27 cellular contexts compared by ENCODE assay signal in the genomic region with DNA sequence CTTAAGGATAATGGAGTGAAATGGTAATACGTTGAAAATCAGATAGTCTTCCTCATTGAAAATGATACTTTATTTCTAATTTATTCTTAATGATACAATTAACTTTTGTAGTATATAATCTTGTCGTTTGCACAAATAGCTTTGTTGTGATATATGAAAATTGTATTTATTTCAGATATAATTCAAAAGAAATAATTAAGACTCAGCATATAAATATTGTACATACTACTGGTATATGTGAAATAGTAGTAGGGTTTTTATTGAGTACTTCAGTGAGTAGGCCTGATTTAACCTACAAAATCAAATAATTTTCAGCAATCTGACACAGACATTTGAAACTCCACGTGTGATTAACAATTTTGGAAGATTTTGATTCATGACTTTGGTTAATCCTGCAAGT.
"Had no signal": no experiment of that assay in that cellular context is flagged by ENCODE, and none has a peak within 500 bp of the region (broad histone marks: within the 10 kb centered on the region; RNA-seq: fewer than 3 reads in every experiment).

No MANE protein-coding gene starts in this region.

- H3K9ac ChIP-seq: parathyroid adenoma had no signal

- H3K27me3 ChIP-seq: esophagus squamous epithelium, neutrophil, right lobe of liver, suprapubic skin, transverse colon, upper lobe of right lung, uterus had no signal

- H3K27ac Mint-ChIP-seq: memory B cell; naive B cell; progenitor cell of endocrine pancreas; stimulated activated naive B cell treated with anti-CD40 and anti-IgM and Interleukin-4, amounts not matched to agents 10 μg/mL and 1 μg/mL and 100 μg/mL, for 72 hours had no signal

- H3K27ac ChIP-seq: esophagus squamous epithelium, lower lobe of right lung, neutrophil, parathyroid adenoma, right lobe of liver, suprapubic skin, transverse colon, upper lobe of right lung, uterus had no signal

- H2AFZ ChIP-seq: parathyroid adenoma had no signal

- H3K4me1 ChIP-seq: uterus had no signal

- H3K9me3 Mint-ChIP-seq: effector memory CD8-positive, alpha-beta T cell; immature natural killer cell; memory B cell; naive B cell; natural killer cell treated with Interleukin-12 subunit alpha and Interleukin-12 subunit beta and Interleukin-15 and Interleukin-18, amount 100 ng/mL, for 72 hours; neural crest cell; stimulated activated naive B cell treated with anti-CD40 and anti-IgM and Interleukin-4, amounts not matched to agents 10 μg/mL and 1 μg/mL and 100 μg/mL, for 72 hours; stimulated activated naive CD8-positive, alpha-beta T cell treated with anti-CD3 and anti-CD28 coated beads, Interleukin-15, amount 100 ng/mL, for 72 hours had no signal

- H3K36me3 ChIP-seq: uterus had no signal

- ATAC-seq: effector memory CD8-positive, alpha-beta T cell; left ventricle myocardium superior; mucosa of descending colon; natural killer cell treated with Interleukin-12 subunit alpha and Interleukin-12 subunit beta and Interleukin-15 and Interleukin-18, amount 100 ng/mL, for 72 hours; right lobe of liver; stimulated activated naive B cell treated with anti-CD40 and anti-IgM and Interleukin-4, amounts not matched to agents 10 μg/mL and 1 μg/mL and 100 μg/mL, for 72 hours; stimulated activated naive CD8-positive, alpha-beta T cell treated with anti-CD3 and anti-CD28 coated beads, Interleukin-15, amount 100 ng/mL, for 72 hours; upper lobe of right lung had no signal

- H3K4me3 Mint-ChIP-seq: effector memory CD8-positive, alpha-beta T cell; immature natural killer cell; memory B cell; naive B cell; natural killer cell treated with Interleukin-12 subunit alpha and Interleukin-12 subunit beta and Interleukin-15 and Interleukin-18, amount 100 ng/mL, for 72 hours; stimulated activated naive B cell treated with anti-CD40 and anti-IgM and Interleukin-4, amounts not matched to agents 10 μg/mL and 1 μg/mL and 100 μg/mL, for 72 hours; stimulated activated naive CD8-positive, alpha-beta T cell treated with anti-CD3 and anti-CD28 coated beads, Interleukin-15, amount 100 ng/mL, for 72 hours had no signal

- H3K9me3 ChIP-seq: esophagus squamous epithelium, lower lobe of right lung, mucosa of descending colon, neutrophil, right lobe of liver, suprapubic skin, transverse colon, upper lobe of right lung, uterus had no signal

- DNase-seq: cortex of kidney; effector memory CD8-positive, alpha-beta T cell; erythroblast; esophagus squamous epithelium; foreskin melanocyte; hypothalamus; immature natural killer cell; islet precursor cell; left ventricle myocardium superior; lower lobe of right lung; mucosa of descending colon; naive B cell; right lobe of liver; stimulated activated CD4-positive, alpha-beta T cell treated with anti-CD3 and anti-CD28 coated beads, Interleukin-4, amount 100 ng/mL, for 4 hours; stimulated activated naive B cell treated with anti-CD40 and anti-IgM and Interleukin-4, amounts not matched to agents 10 μg/mL and 1 μg/mL and 100 μg/mL, for 72 hours; stimulated activated naive CD8-positive, alpha-beta T cell treated with anti-CD3 and anti-CD28 coated beads, Interleukin-15, amount 100 ng/mL, for 72 hours; transverse colon; upper lobe of right lung; uterus had no signal

- H3K4me2 ChIP-seq: smooth muscle cell had no signal

- H3K4me3 ChIP-seq: esophagus squamous epithelium, lower lobe of right lung, mucosa of descending colon, right lobe of liver, smooth muscle cell, suprapubic skin, transverse colon, upper lobe of right lung, uterus had no signal

- H3K27me3 Mint-ChIP-seq: effector memory CD8-positive, alpha-beta T cell; memory B cell; naive B cell; natural killer cell treated with Interleukin-12 subunit alpha and Interleukin-12 subunit beta and Interleukin-15 and Interleukin-18, amount 100 ng/mL, for 72 hours; progenitor cell of endocrine pancreas; stimulated activated naive B cell treated with anti-CD40 and anti-IgM and Interleukin-4, amounts not matched to agents 10 μg/mL and 1 μg/mL and 100 μg/mL, for 72 hours; stimulated activated naive CD8-positive, alpha-beta T cell treated with anti-CD3 and anti-CD28 coated beads, Interleukin-15, amount 100 ng/mL, for 72 hours had no signal
